In genomic region chr15:29636140-29636539, GRCh38 we compare ENCODE assay signal across 30 cellular contexts.
DNase-seq lines count a peak whose midpoint lies in the region; ATAC-seq, FAIRE-seq and TF ChIP-seq lines count a peak whose summit lies in the region.
"Had no signal": no experiment of that assay in that cellular context is flagged by ENCODE, and none has a peak within 500 bp of the region (broad histone marks: within the 10 kb centered on the region; RNA-seq: fewer than 3 reads in every experiment).

No MANE protein-coding gene starts in this region.

- H4K5ac ChIP-seq in IMR-90 (ENCODE audit: low read depth, low read length): no peak overlapping the region

- H2AK5ac ChIP-seq in IMR-90 (ENCODE audit: low read depth, low read length): no peak overlapping the region

- no peak overlapping the region for H4K8ac ChIP-seq in IMR-90 (ENCODE audit: low read depth in 2 of 2, low read length in 2 of 2)

- no peaks in the 10 kb centered on the region for H3K79me2 ChIP-seq in HepG2 (ENCODE audit: insufficient read depth, low read length)

- WGBS in IMR-90 (ENCODE audit: extremely low coverage in 2 of 2, insufficient read length in 1 of 2), 2 experiments: 35% methylated on average over 4 of the region's 13 CpGs; no CpG with 5 or more reads in 1 of the 2 experiments
- 0% methylated on average over 3 of the region's 13 CpGs for WGBS in HepG2 (ENCODE audit: low lambda C conversion rate)
- 13 to 16% methylated on average over 13 of the region's 13 CpGs for WGBS in pancreas, 2 donors

- H3K4me1 ChIP-seq in IMR-90 (ENCODE audit: control insufficient read depth, insufficient read depth, low read length) (no peaks in the 10 kb centered on the region), RWPE2 (ENCODE audit: insufficient read depth, poor library complexity, severe bottlenecking) (no peaks in the 10 kb centered on the region), HepG2 (ENCODE audit: insufficient read depth, low read length) (peaks cover 17% of the 10 kb centered on the region), pancreas (peaks cover 11 to 35% (median 34%) of the 10 kb centered on the region in 3 donors)
- H3K4me1 ChIP-seq: gastrocnemius medialis, neural progenitor cell, psoas muscle, stomach had no signal

- no peak overlapping the region for H3K4ac ChIP-seq in IMR-90 (ENCODE audit: low read depth, low read length)

- FAIRE-seq in HepG2 (lab: Jason Lieb, UNC) (no peak), pancreas (lab: Jason Lieb, UNC) (no peak)

- no peak overlapping the region for H3K18ac ChIP-seq in IMR-90 (ENCODE audit: low read depth, low read length)

- no peak overlapping the region for H2BK5ac ChIP-seq in IMR-90 (ENCODE audit: low read depth, low read length, poor library complexity, severe bottlenecking)

- no peaks in the 10 kb centered on the region for H3K4me1 Mint-ChIP-seq in immature natural killer cell
- H3K4me1 Mint-ChIP-seq: activated naive CD8-positive, alpha-beta T cell treated with anti-CD3 and anti-CD28 coated beads, Interleukin-2, amount 10 ng/mL, durations not matched to agents 7 days and 5 days; B cell; CD8-positive, alpha-beta memory T cell; neural progenitor cell had no signal

- H3K27ac Mint-ChIP-seq in immature natural killer cell: no peak overlapping the region
- H3K27ac Mint-ChIP-seq: activated naive CD8-positive, alpha-beta T cell treated with anti-CD3 and anti-CD28 coated beads, Interleukin-2, amount 10 ng/mL, durations not matched to agents 7 days and 5 days; B cell; CD8-positive, alpha-beta memory T cell; neural progenitor cell; type B pancreatic cell had no signal

- no peak overlapping the region for H3K4me3 Mint-ChIP-seq in immature natural killer cell
- H3K4me3 Mint-ChIP-seq: activated naive CD8-positive, alpha-beta T cell treated with anti-CD3 and anti-CD28 coated beads, Interleukin-2, amount 10 ng/mL, durations not matched to agents 7 days and 5 days; B cell; CD8-positive, alpha-beta memory T cell; neural progenitor cell; type B pancreatic cell had no signal

- H3K36me3 ChIP-seq in IMR-90 (ENCODE audit: control insufficient read depth, insufficient read depth, low read length) (no peaks in the 10 kb centered on the region), RWPE2 (ENCODE audit: low read depth) (no peaks in the 10 kb centered on the region), HepG2 (replicated peaks in 1 of 2; ENCODE audit: control insufficient read depth in 1 of 2, insufficient read depth in 2 of 2, low read length in 2 of 2) (no peaks in the 10 kb centered on the region), pancreas (no peaks in the 10 kb centered on the region)
- H3K36me3 ChIP-seq: gastrocnemius medialis, neural progenitor cell, stomach, WERI-Rb-1 had no signal

- no peaks in the 10 kb centered on the region for H3K79me1 ChIP-seq in IMR-90 (ENCODE audit: low read depth in 1 of 2, low read length in 2 of 2)

- no peak overlapping the region for H3K4me3 ChIP-seq in IMR-90 (ENCODE audit: insufficient read depth, low read depth, low read length)
- H3K4me3 ChIP-seq in RWPE2 (ENCODE audit: severe bottlenecking): no peak overlapping the region
- H3K4me3 ChIP-seq in HepG2 (replicated peaks in 1 of 3; ENCODE audit: insufficient read depth in 1 of 3, low read depth in 2 of 3, low read length in 3 of 3): no peak overlapping the region; a peak in 1 of 6 replicates
- no peak overlapping the region for H3K4me3 ChIP-seq in pancreas
- H3K4me3 ChIP-seq: gastrocnemius medialis, neural progenitor cell, psoas muscle, smooth muscle cell, stomach had no signal

- peak overlapping the region; percentile 61 for H2AK9ac ChIP-seq in IMR-90 (replicated peaks; ENCODE audit: low read depth, low read length, poor library complexity)

- dilution Hi-C loops in IMR-90 (cut with HindIII; ENCODE audit: low sequenced_read_pairs, unreplicated experiment): no loop called here

- H2BK120ac ChIP-seq in IMR-90 (ENCODE audit: low read depth, low read length): no peak overlapping the region

- POLR2A ChIA-PET in IMR-90 (lab: Charles Lee; ENCODE audit: unreplicated experiment) (no interaction called here), HepG2 (lab: Yijun Ruan, JAX) (no interaction called here), RWPE1 (lab: Yijun Ruan, JAX; ENCODE audit: low non-redundant PET) (no interaction called here)

- BruUV-seq in IMR-90 (replicated peaks; lab: Mats Ljungman, UMichigan): no TSS peak
- BruUV-seq in HepG2 (replicated peaks; lab: Mats Ljungman, UMichigan): no TSS peak

- peaks cover 0 to 4% (median 0%) of the 10 kb centered on the region in 6 donors for H3K9me3 Mint-ChIP-seq in immature natural killer cell
- H3K9me3 Mint-ChIP-seq: activated naive CD8-positive, alpha-beta T cell treated with anti-CD3 and anti-CD28 coated beads, Interleukin-2, amount 10 ng/mL, durations not matched to agents 7 days and 5 days; neural progenitor cell; type B pancreatic cell had no signal

- H3K27me3 ChIP-seq in IMR-90 (ENCODE audit: control insufficient read depth, insufficient read depth, low read length) (peaks cover 8% of the 10 kb centered on the region), RWPE2 (ENCODE audit: insufficient read depth, poor library complexity, severe bottlenecking) (peaks cover 10% of the 10 kb centered on the region), HepG2 (ENCODE audit: control insufficient read depth in 1 of 2, insufficient read depth in 2 of 2, low read length in 2 of 2) (peaks cover 0 to 19% of the 10 kb centered on the region in 2 experiments; a peak in 2 of 5 replicates), pancreas (no peaks in the 10 kb centered on the region)
- H3K27me3 ChIP-seq: neural progenitor cell had no signal

- TF ChIP-seq POLR2A in IMR-90 (IDR thresholded peaks at IDR 0.05; ENCODE audit: low read depth, low read length) (no peak), HepG2 (IDR thresholded peaks at IDR 0.05; ENCODE audit: insufficient read depth in 1 of 2, low read depth in 2 of 2, low read length in 2 of 2) (no peak)

- H2AFZ ChIP-seq in IMR-90 (replicated peaks; ENCODE audit: low read length, poor library complexity): no peak overlapping the region
- H2AFZ ChIP-seq in HepG2 (ENCODE audit: low read length): no peak overlapping the region
- H2AFZ ChIP-seq: neural progenitor cell had no signal

- H2BK20ac ChIP-seq in IMR-90 (ENCODE audit: low read depth, low read length): no peak overlapping the region

- H3K4me2 ChIP-seq in IMR-90 (ENCODE audit: low read depth, low read length) (no peak overlapping the region), HepG2 (ENCODE audit: low read depth, low read length) (peak overlapping the region; percentile 50)
- H3K4me2 ChIP-seq: neural progenitor cell, smooth muscle cell had no signal

- H3K9me3 ChIP-seq in IMR-90 (ENCODE audit: control insufficient read depth, insufficient read depth, low read length) (no peaks in the 10 kb centered on the region), RWPE2 (ENCODE audit: severe bottlenecking) (no peaks in the 10 kb centered on the region), HepG2 (ENCODE audit: low read length) (no peaks in the 10 kb centered on the region), pancreas (no peaks in the 10 kb centered on the region)
- H3K9me3 ChIP-seq: gastrocnemius medialis, psoas muscle, stomach had no signal

- no peak overlapping the region for H2BK15ac ChIP-seq in IMR-90 (ENCODE audit: low read depth, low read length)

- no peak overlapping the region for H3K14ac ChIP-seq in IMR-90 (replicated peaks; ENCODE audit: low read depth, low read length)

- intact Hi-C loops in IMR-90 (cut with micrococcal nuclease): no loop called here
- intact Hi-C loops in HepG2 (cut with micrococcal nuclease; ENCODE audit: unreplicated experiment): no loop called here
- intact Hi-C loops in pancreas (cut with DNase I): no loop called here

- H3K23ac ChIP-seq in IMR-90 (ENCODE audit: low read depth, low read length): no peak overlapping the region

- H3K27ac ChIP-seq in IMR-90 (ENCODE audit: insufficient read depth, low read length) (no peak overlapping the region), RWPE2 (ENCODE audit: poor library complexity, severe bottlenecking) (no peak overlapping the region), HepG2 (ENCODE audit: extremely low read length, insufficient read depth, low read length) (no peak overlapping the region), pancreas (peak overlapping the region in 3 of 4 donors; percentile 58 to 61 (median 61)), RWPE1 (no peak overlapping the region)
- H3K27ac ChIP-seq: gastrocnemius medialis, neural progenitor cell, psoas muscle, stomach, WERI-Rb-1 had no signal

- H3K56ac ChIP-seq in IMR-90 (ENCODE audit: extremely low read depth, insufficient read depth, low read length): no peak overlapping the region

- no peak for TF ChIP-seq CTCF in IMR-90 (conservative IDR thresholded peaks at IDR 0.05; ENCODE audit: low read depth, low read length)
- no peak for TF ChIP-seq CTCF in RWPE2 (IDR thresholded peaks at IDR 0.05; ENCODE audit: poor library complexity, severe bottlenecking)
- no peak for TF ChIP-seq CTCF in HepG2 (CRISPR knock-in tag; IDR thresholded peaks at IDR 0.05)
- no peak for TF ChIP-seq CTCF in pancreas (IDR thresholded peaks at IDR 0.05)
- no peak for TF ChIP-seq CTCF in RWPE1 (conservative IDR thresholded peaks at IDR 0.05; ENCODE audit: low read depth)

- H4K91ac ChIP-seq in IMR-90 (ENCODE audit: insufficient read depth, low read depth, low read length): no peak overlapping the region

- in situ Hi-C loops in IMR-90 (cut with MboI; ENCODE audit: low sequenced_read_pairs) (loop anchor here (5.0 kb wide), 1 partner anchor 49 kb away; no protein-coding TSS in a partner anchor), HepG2 (cut with HindIII; ENCODE audit: extremely low pct_ligation_motif_present, low pct_unique_long_range_greater_than_20kb) (no loop called here)

- no peaks in the 10 kb centered on the region for H3K36me3 Mint-ChIP-seq in immature natural killer cell
- H3K36me3 Mint-ChIP-seq: activated naive CD8-positive, alpha-beta T cell treated with anti-CD3 and anti-CD28 coated beads, Interleukin-2, amount 10 ng/mL, durations not matched to agents 7 days and 5 days; CD8-positive, alpha-beta memory T cell; neural progenitor cell; type B pancreatic cell had no signal

- H3K9me1 ChIP-seq in IMR-90 (ENCODE audit: insufficient read depth, low read length): no peaks in the 10 kb centered on the region

- DNase-seq in IMR-90 (no peak), RWPE2 (ENCODE audit: low spot score) (no peak), HepG2 (ENCODE audit: low spot score) (peak; percentile 41), pancreas (peak; percentile 80 to 95 (median 94)), immature natural killer cell (no peak), RWPE1 (ENCODE audit: low spot score) (no peak), kidney glomerular epithelial cell (lab: John Stamatoyannopoulos, UW) (no peak)
- DNase-seq: activated CD4-positive, alpha-beta T cell treated with anti-CD3 and anti-CD28 coated beads for 48 hours; activated gamma-delta T cell; activated naive CD8-positive, alpha-beta T cell treated with anti-CD3 and anti-CD28 coated beads, Interleukin-2, amount 10 ng/mL, durations not matched to agents 7 days and 5 days; activated T-cell treated with anti-CD3 and anti-CD28 coated beads, Interleukin-2, amount 50 U/mL, for 1 hour; CD8-positive, alpha-beta memory T cell; central memory CD4-positive, alpha-beta T cell; gastrocnemius medialis; GOT3; NCI-H1092 treated with DMSO at 0.1 percent for 48 hours; NCI-H2029; NCI-H226; NCI-H774; psoas muscle; stimulated activated CD4-positive, alpha-beta T cell treated with anti-CD3 and anti-CD28 coated beads, Interleukin-1b, Interleukin-23, amount 100 ng/mL, for 48 hours; stomach; WERI-Rb-1 had no signal

- H4K20me1 ChIP-seq in IMR-90 (ENCODE audit: insufficient read depth, low read length): no peaks in the 10 kb centered on the region
- H4K20me1 ChIP-seq in HepG2 (ENCODE audit: insufficient read depth, low read length): no peaks in the 10 kb centered on the region

- H3K27me3 Mint-ChIP-seq in immature natural killer cell (ENCODE audit: low read depth in 3 of 3): peaks cover 0 to 3% (median 0%) of the 10 kb centered on the region in 3 donors
- H3K27me3 Mint-ChIP-seq: B cell had no signal

- CTCF ChIA-PET in IMR-90 (lab: Yijun Ruan, JAX) (interaction anchor here (0.7 kb wide), 1 partner anchor 753 kb away, joined by 6 read pairs; no protein-coding TSS in a partner anchor), HepG2 (lab: Yijun Ruan, JAX; ENCODE audit: low intra/inter-chr PET ratio, low total read pairs) (no interaction called here), RWPE1 (lab: Yijun Ruan, JAX) (no interaction called here)

- ATAC-seq in IMR-90 (ENCODE audit: low read depth) (no peak), RWPE2 (ENCODE audit: low read depth) (peak; percentile 50), HepG2 (peak; percentile 79), pancreas (peak; percentile 84 to 92 (median 92)), GM21723 (IDR thresholded peaks at IDR 0.05; ENCODE audit: unreplicated experiment) (no peak)
- ATAC-seq: gastrocnemius medialis, psoas muscle, Right ventricle myocardium inferior, SK-N-SH treated with all-trans-retinoic acid at 6 μM for 48 hours had no signal

- TF ChIP-seq EP300 in HepG2 (IDR thresholded peaks at IDR 0.05; ENCODE audit: low read depth in 2 of 2, low read length in 2 of 2) (no peak), HepG2 (CRISPR knock-in tag; IDR thresholded peaks at IDR 0.05; ENCODE audit: borderline replicate concordance) (no peak)

- TF ChIP-seq RAD21 in IMR-90 (IDR thresholded peaks at IDR 0.05; ENCODE audit: low read length) (no peak), HepG2 (CRISPR knock-in tag; IDR thresholded peaks at IDR 0.05) (no peak)

- H3K9ac ChIP-seq in IMR-90 (ENCODE audit: low read depth, low read length): no peak overlapping the region
- no peak overlapping the region for H3K9ac ChIP-seq in HepG2 (ENCODE audit: insufficient read depth, low read depth, low read length)
- H3K9ac ChIP-seq: neural progenitor cell had no signal

Comparison
In these comparisons a context has a peak if more than half of its experiments do, and no peak if none do; other contexts are left out.
1. ATAC-seq: peak in RWPE2 (single experiment), HepG2 (single experiment) and pancreas (4 of 4); none in IMR-90 (single experiment) and GM21723 (single experiment).
2. DNase-seq: peak in HepG2 (single experiment) and pancreas (6 of 6); none in IMR-90 (single experiment), RWPE2 (single experiment), immature natural killer cell (0 of 3), RWPE1 (single experiment) and kidney glomerular epithelial cell (single experiment).
3. H3K27ac ChIP-seq: peak in pancreas (3 of 4); none in IMR-90 (single experiment), RWPE2 (single experiment), HepG2 (single experiment) and RWPE1 (single experiment).